Comparison of ENCODE assay signal across 7 cellular contexts in genomic region chr9:91433180-91433579, GRCh38. TPM values are rescaled to one million over a fixed set of nuclear protein-coding genes. Genes with fewer than 3 reads are reported as not detected.
DNase-seq lines count a peak whose midpoint lies in the region; ATAC-seq, FAIRE-seq and TF ChIP-seq lines count a peak whose summit lies in the region.

No MANE protein-coding gene starts in this region.

- H3K27me3 ChIP-seq in Loucy (ENCODE audit: insufficient read depth, low read length, poor library complexity, severe bottlenecking) (no peaks in the 10 kb centered on the region), astrocyte (ENCODE audit: insufficient read depth, low read length) (no peaks in the 10 kb centered on the region), tibial nerve (no peaks in the 10 kb centered on the region)

- H3K27ac Mint-ChIP-seq in astrocyte (ENCODE audit: unreplicated experiment), result peak overlapping the region; percentile 34

- H2AFZ ChIP-seq in Loucy (ENCODE audit: low read length), result no peak overlapping the region
- no peak overlapping the region for H2AFZ ChIP-seq in astrocyte (ENCODE audit: low read depth, low read length)

- TF ChIP-seq CTCF in Loucy (conservative IDR thresholded peaks at IDR 0.05; ENCODE audit: low read length) (peak; percentile 66), astrocyte (IDR thresholded peaks at IDR 0.05; ENCODE audit: insufficient read depth, low read depth, low read length) (peak; percentile 49), tibial nerve (IDR thresholded peaks at IDR 0.05) (peak; percentile 37 to 59 (median 49))

- H3K4me1 Mint-ChIP-seq in astrocyte (ENCODE audit: low read depth, unreplicated experiment), result peaks cover 14% of the 10 kb centered on the region

- H3K4me3 Mint-ChIP-seq in astrocyte (ENCODE audit: unreplicated experiment), result no peak overlapping the region

- H3K4me2 ChIP-seq in Loucy (ENCODE audit: low read depth, low read length, poor library complexity, severe bottlenecking) (no peak overlapping the region), astrocyte (ENCODE audit: low read length) (peak overlapping the region; percentile 55)

- H4K20me1 ChIP-seq in Loucy (ENCODE audit: insufficient read depth, low read length, poor library complexity, severe bottlenecking), result no peaks in the 10 kb centered on the region
- H4K20me1 ChIP-seq in astrocyte (ENCODE audit: insufficient read depth, low read length), result no peaks in the 10 kb centered on the region

- H3F3A ChIP-seq in Loucy (ENCODE audit: low read depth), result no peaks in the 10 kb centered on the region

- FAIRE-seq in astrocyte (lab: Jason Lieb, UNC), result peak; percentile 94

- no peaks in the 10 kb centered on the region for H3K36me3 ChIP-seq in Loucy (ENCODE audit: insufficient read depth, low read length)
- H3K36me3 ChIP-seq in astrocyte (ENCODE audit: insufficient read depth, low read length), result no peaks in the 10 kb centered on the region
- H3K36me3 ChIP-seq in tibial nerve, result no peaks in the 10 kb centered on the region

- no peak for TF ChIP-seq POLR2A in tibial nerve (IDR thresholded peaks at IDR 0.05)

- H3K27me3 Mint-ChIP-seq in astrocyte (ENCODE audit: low read depth, unreplicated experiment), result peaks cover 7% of the 10 kb centered on the region

- H3K9ac ChIP-seq in Loucy (ENCODE audit: low read depth, low read length, poor library complexity, severe bottlenecking), result no peak overlapping the region
- no peak overlapping the region for H3K9ac ChIP-seq in astrocyte (ENCODE audit: low read length)

- H3K9me3 ChIP-seq in Loucy (ENCODE audit: insufficient read depth, low read depth, low read length), result no peaks in the 10 kb centered on the region
- H3K9me3 ChIP-seq in astrocyte (ENCODE audit: insufficient read depth, low read depth, low read length), result no peaks in the 10 kb centered on the region
- no peaks in the 10 kb centered on the region for H3K9me3 ChIP-seq in tibial nerve

- H3K4me1 ChIP-seq in Loucy (ENCODE audit: insufficient read depth, low read length, poor library complexity, severe bottlenecking) (no peaks in the 10 kb centered on the region), astrocyte (ENCODE audit: insufficient read depth, low read length) (peaks cover 3% of the 10 kb centered on the region), tibial nerve (peaks cover 0 to 3% (median 0%) of the 10 kb centered on the region in 4 donors)

- no peaks in the 10 kb centered on the region for H3K36me3 Mint-ChIP-seq in astrocyte (ENCODE audit: low read depth, unreplicated experiment)

- H3K79me2 ChIP-seq in Loucy (ENCODE audit: insufficient read depth, low read length) (no peaks in the 10 kb centered on the region), astrocyte (ENCODE audit: insufficient read depth, low read length) (no peaks in the 10 kb centered on the region)

- TF ChIP-seq EP300 in tibial nerve (IDR thresholded peaks at IDR 0.05), result peak in 1 of 2 donors; percentile 13

- H3K4me3 ChIP-seq in Loucy (ENCODE audit: low read length, poor library complexity, severe bottlenecking) (no peak overlapping the region), astrocyte (ENCODE audit: insufficient read depth, low read depth, low read length) (no peak overlapping the region), tibial nerve (no peak overlapping the region)

- H3K9me3 Mint-ChIP-seq in astrocyte (ENCODE audit: unreplicated experiment), result no peaks in the 10 kb centered on the region

- WGBS in tibial nerve, 2 donors, result 8% methylated on average over 2 of the region's 2 CpGs

- DNase-seq in GM03348 (ENCODE audit: low spot score) (peak; percentile 80), astrocyte (ENCODE audit: low read depth) (peak; percentile 94), inferior parietal cortex (ENCODE audit: extremely low spot score) (peak; percentile 47), tibial nerve (ENCODE audit: low spot score in 2 of 2) (no peak)
- no peak for DNase-seq in activated CD4-positive, alpha-beta T cell treated with anti-CD3 and anti-CD28 coated beads, Interleukin-2, amount 50 U/mL, for 1 hour

- ATAC-seq in HG02678 (IDR thresholded peaks at IDR 0.05; ENCODE audit: unreplicated experiment), result no peak

- H3K27ac ChIP-seq in astrocyte (ENCODE audit: low read depth, low read length) (peak overlapping the region; percentile 41), tibial nerve (no peak overlapping the region)

- H3K9me2 ChIP-seq in Loucy (replicated peaks; ENCODE audit: low read depth, low read length), result no peaks in the 10 kb centered on the region

RNA-seq across cellular contexts. Expression of gene NFIL3, which starts 9.5 kb away (rescaled TPM):
- total RNA-seq in astrocyte, result 32.4 and 37.5 TPM in 2 replicates
- 10 to 100 TPM; 53.3 to 65.1 (median 57.3) TPM for total RNA-seq in tibial nerve

Comparison
In these comparisons a context has a peak if more than half of its experiments do, and no peak if none do; other contexts are left out.
1. DNase-seq: peak in GM03348 (single experiment), astrocyte (single experiment) and inferior parietal cortex (single experiment); none in tibial nerve (0 of 2) and activated CD4-positive, alpha-beta T cell treated with anti-CD3 and anti-CD28 coated beads, Interleukin-2, amount 50 U/mL, for 1 hour (single experiment).
2. Peak in every context shown above with its lines, with median percentiles within 50 percentile points of each other: CTCF ChIP-seq.